ENCODE assay signal across 8 cellular contexts in the genomic region with DNA sequence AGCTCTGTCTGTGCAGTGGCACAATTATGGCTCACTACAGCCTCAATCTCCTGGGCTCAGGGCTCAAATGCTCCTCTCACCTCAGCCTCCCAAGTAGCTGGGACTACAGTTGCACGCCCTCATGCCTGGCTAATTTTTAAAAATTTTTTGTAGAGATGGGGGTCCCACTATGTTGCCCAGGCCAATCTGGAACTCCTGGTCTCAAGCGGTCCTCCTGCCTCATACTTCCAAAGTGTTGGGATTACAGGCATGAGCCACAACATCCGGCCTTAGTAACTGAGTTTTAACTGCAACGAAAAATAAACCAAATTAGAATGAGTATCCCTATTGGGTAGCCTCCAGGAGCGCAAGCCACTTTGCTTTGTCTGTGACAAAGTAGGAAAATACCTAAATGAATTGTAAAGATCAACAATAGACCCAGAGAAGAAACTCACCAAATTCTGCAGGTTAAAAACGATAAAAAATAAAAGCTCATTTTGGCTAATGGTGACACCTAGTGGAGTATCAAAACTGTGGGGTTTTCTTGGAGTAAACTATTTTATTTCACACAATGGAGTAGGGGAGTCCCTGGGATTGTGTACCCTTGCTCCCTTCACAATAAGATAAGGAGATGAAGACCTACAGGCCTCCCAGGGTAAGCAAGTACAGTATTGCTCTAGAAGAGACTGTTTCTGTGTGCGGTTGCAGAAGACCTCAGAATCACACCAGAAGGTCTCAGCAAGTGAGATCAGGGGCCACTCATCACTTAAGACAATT. TPM values are rescaled to one million over a fixed set of nuclear protein-coding genes. Genes with fewer than 3 reads are reported as not detected.
A peak's percentile ranks its signal among the peaks of the same experiment; 100 is the strongest.
DNase-seq lines count a peak whose midpoint lies in the region; ATAC-seq and TF ChIP-seq lines count a peak whose summit lies in the region.

No MANE protein-coding gene starts in this region.

- H3K27ac ChIP-seq in CD8-positive, alpha-beta T cell (ENCODE audit: low read depth, low read length): no peak overlapping the region
- H3K27ac ChIP-seq in RWPE1: no peak overlapping the region

- TF ChIP-seq POLR2A in GM18505 (IDR thresholded peaks at IDR 0.05; ENCODE audit: borderline replicate concordance, extremely low read depth, insufficient read depth, insufficient read length): no peak

- H3K4me3 ChIP-seq in CD8-positive, alpha-beta T cell (ENCODE audit: low read depth, low read length): no peak overlapping the region

- no peak overlapping the region for H3K4me3 Mint-ChIP-seq in CD8-positive, alpha-beta T cell
- H3K4me3 Mint-ChIP-seq in HFFc6 (peak overlapping the region; percentile 1; the same call in 1 of the 2 replicates), nephron progenitor cell (no peak overlapping the region)

- TF ChIP-seq CTCF in CD8-positive, alpha-beta T cell (IDR thresholded peaks at IDR 0.05): peak; percentile 72
- TF ChIP-seq CTCF in HFFc6 (IDR thresholded peaks at IDR 0.05) (peak; percentile 87), RWPE1 (conservative IDR thresholded peaks at IDR 0.05; ENCODE audit: low read depth) (peak; percentile 84), nephron progenitor cell (IDR thresholded peaks at IDR 0.05) (peak; percentile 49)

- peaks cover 11% of the 10 kb centered on the region for H3K27me3 Mint-ChIP-seq in CD8-positive, alpha-beta T cell (ENCODE audit: low read depth)
- H3K27me3 Mint-ChIP-seq in HFFc6 (ENCODE audit: insufficient read depth) (no peaks in the 10 kb centered on the region), nephron progenitor cell (ENCODE audit: low read depth, poor library complexity) (peaks cover 7% of the 10 kb centered on the region)

- intact Hi-C loops in CD8-positive, alpha-beta T cell (cut with DNase I, micrococcal nuclease): loop anchor here (1.0 to 5.0 kb wide), 7 partner anchors 113 to 620 kb away; no protein-coding TSS in a partner anchor

- peak; percentile 65 for ATAC-seq in CD8-positive, alpha-beta T cell
- ATAC-seq in esophagus mucosa: peak; percentile 56
- ATAC-seq in GM18505 (IDR thresholded peaks at IDR 0.05; ENCODE audit: unreplicated experiment): no peak
- no peak for ATAC-seq in HG03469 (IDR thresholded peaks at IDR 0.05; ENCODE audit: unreplicated experiment)
- ATAC-seq in HG02642 (IDR thresholded peaks at IDR 0.05; ENCODE audit: poor library complexity, unreplicated experiment): no peak

- peaks cover 5% of the 10 kb centered on the region for H3K4me1 Mint-ChIP-seq in CD8-positive, alpha-beta T cell (ENCODE audit: low read depth)
- H3K4me1 Mint-ChIP-seq in HFFc6 (ENCODE audit: low read depth): peaks cover 77% of the 10 kb centered on the region
- peaks cover 47% of the 10 kb centered on the region for H3K4me1 Mint-ChIP-seq in nephron progenitor cell

- no peaks in the 10 kb centered on the region for H3K27me3 ChIP-seq in CD8-positive, alpha-beta T cell (ENCODE audit: insufficient read depth, low read length)

- H3K4me1 ChIP-seq in CD8-positive, alpha-beta T cell (ENCODE audit: insufficient read depth, low read length): no peaks in the 10 kb centered on the region

- no peak for DNase-seq in CD8-positive, alpha-beta T cell
- peak; percentile 48 for DNase-seq in HFFc6
- DNase-seq in RWPE1 (ENCODE audit: low spot score): peak; percentile 53
- no peak for DNase-seq in nephron progenitor cell

- no peaks in the 10 kb centered on the region for H3K36me3 Mint-ChIP-seq in CD8-positive, alpha-beta T cell
- H3K36me3 Mint-ChIP-seq in HFFc6 (ENCODE audit: low read depth) (no peaks in the 10 kb centered on the region), nephron progenitor cell (ENCODE audit: low read depth) (no peaks in the 10 kb centered on the region)

- CTCF ChIA-PET in CD8-positive, alpha-beta T cell (lab: Charles Lee): interaction anchor here (0.6 to 2.9 kb wide), 14 partner anchors 11 to 661 kb away, joined by 3 to 28 read pairs (median 4); a partner anchor contains a TSS
- CTCF ChIA-PET in RWPE1 (lab: Yijun Ruan, JAX): interaction anchor here (0.5 to 1.5 kb wide), 16 partner anchors 8 to 481 kb away, joined by 3 to 23 read pairs (median 3); a partner anchor contains a TSS

- POLR2A ChIA-PET in CD8-positive, alpha-beta T cell (lab: Charles Lee): interaction anchor here (0.6 to 1.3 kb wide), 3 partner anchors 91 to 210 kb away, joined by 3 to 4 read pairs (median 3); no protein-coding TSS in a partner anchor
- POLR2A ChIA-PET in RWPE1 (lab: Yijun Ruan, JAX; ENCODE audit: low non-redundant PET): no interaction called here

- no peak overlapping the region for H3K27ac Mint-ChIP-seq in CD8-positive, alpha-beta T cell
- H3K27ac Mint-ChIP-seq in HFFc6 (peak overlapping the region; percentile 50), nephron progenitor cell (peak overlapping the region; percentile 64)

- no peaks in the 10 kb centered on the region for H3K9me3 ChIP-seq in CD8-positive, alpha-beta T cell (ENCODE audit: low read length)

- H3K9me3 Mint-ChIP-seq in CD8-positive, alpha-beta T cell: no peaks in the 10 kb centered on the region
- H3K9me3 Mint-ChIP-seq in HFFc6 (no peaks in the 10 kb centered on the region), nephron progenitor cell (no peaks in the 10 kb centered on the region)

- no peaks in the 10 kb centered on the region for H3K36me3 ChIP-seq in CD8-positive, alpha-beta T cell (ENCODE audit: insufficient read depth, low read length)

RNA-seq across cellular contexts. Expression of a gene that starts 21.0 kb away (rescaled TPM):
- not detected for total RNA-seq in CD8-positive, alpha-beta T cell
- 10 to 100 TPM in 4 of 6 experiments, 1 to 10 TPM in 2; 8.3 to 18.2 (median 15.8) TPM for total RNA-seq in HFFc6 (2021; fragmentation: NEBNext Ultra II Directional; extraction: Animal tissue kit (Norgen Biotek cat#: 25700))
- total RNA-seq in esophagus mucosa: 138 TPM

Comparison
In these comparisons a context has a peak if more than half of its experiments do, and no peak if none do; other contexts are left out.
1. ATAC-seq: peak in CD8-positive, alpha-beta T cell (single experiment) and esophagus mucosa (single experiment); none in GM18505 (single experiment), HG03469 (single experiment) and HG02642 (single experiment).
2. DNase-seq: peak in HFFc6 (single experiment) and RWPE1 (single experiment); none in CD8-positive, alpha-beta T cell (0 of 7) and nephron progenitor cell (single experiment).
3. RNA of a gene that starts 21.0 kb away (total RNA-seq): 138 TPM in esophagus mucosa (single experiment) and 8.3 to 18.2 TPM in HFFc6; not detected in CD8-positive, alpha-beta T cell; every median in the first group is over 4 times any median in the second.
4. Peak in every context shown above with its lines, with median percentiles within 50 percentile points of each other: CTCF ChIP-seq.